ENCODE assay signal across 8 cellular contexts in genomic region chr14:90697577-90698206, GRCh38.
DNase-seq lines count a peak whose midpoint lies in the region; ATAC-seq and TF ChIP-seq lines count a peak whose summit lies in the region.

No MANE protein-coding gene starts in this region.

- ATAC-seq in GM21423 (IDR thresholded peaks at IDR 0.05; ENCODE audit: unreplicated experiment) = peak; percentile 69
- peak; percentile 90 for ATAC-seq in activated T-helper 17 cell treated with anti-CD3 and anti-CD28 coated beads, Interleukin-2, amount 50 U/mL, for 72 hours (replicated peaks)

- CTCF ChIA-PET in RWPE1 (lab: Yijun Ruan, JAX) = interaction anchor here (0.7 to 2.9 kb wide), 15 partner anchors 10 to 409 kb away, joined by 3 to 17 read pairs (median 4); no protein-coding TSS in a partner anchor

- DNase-seq in COLO668 (lab: John Stamatoyannopoulos, UW; ENCODE audit: unreplicated experiment) (peak; percentile 83), LoVo (ENCODE audit: low spot score) (peak; percentile 54), RWPE1 (ENCODE audit: low spot score) (peak; percentile 88), foreskin fibroblast (peak; percentile 73 to 92)

- peak overlapping the region in 3 of 5 donors; percentile 17 to 46 (median 45) for H3K9ac ChIP-seq in subcutaneous abdominal adipose tissue (ENCODE audit: low read length in 5 of 5)

- H3K4me3 ChIP-seq in foreskin fibroblast (ENCODE audit: low read depth in 1 of 2, low read length in 2 of 2) (no peak overlapping the region), neutrophil (ENCODE audit: low read depth in 1 of 2, low read length in 1 of 2) (no peak overlapping the region), subcutaneous abdominal adipose tissue (ENCODE audit: low read depth in 1 of 5, low read length in 5 of 5) (no peak overlapping the region)

- no peaks in the 10 kb centered on the region for H3K27me3 Mint-ChIP-seq in activated T-helper 17 cell treated with anti-CD3 and anti-CD28 coated beads, Interleukin-2, amount 50 U/mL, for 72 hours

- H3K9me3 ChIP-seq in neutrophil (no peaks in the 10 kb centered on the region), subcutaneous abdominal adipose tissue (ENCODE audit: control insufficient read depth in 5 of 5, low read length in 5 of 5) (no peaks in the 10 kb centered on the region)

- peak; percentile 95 for TF ChIP-seq CTCF in RWPE1 (conservative IDR thresholded peaks at IDR 0.05; ENCODE audit: low read depth)
- peak; percentile 95 for TF ChIP-seq CTCF in foreskin fibroblast (IDR thresholded peaks at IDR 0.05; ENCODE audit: low read depth, low read length)
- peak; percentile 94 for TF ChIP-seq CTCF in neutrophil (IDR thresholded peaks at IDR 0.05)

- no peak overlapping the region for H3K4me3 Mint-ChIP-seq in activated T-helper 17 cell treated with anti-CD3 and anti-CD28 coated beads, Interleukin-2, amount 50 U/mL, for 72 hours

- no peaks in the 10 kb centered on the region for H3K9me3 Mint-ChIP-seq in activated T-helper 17 cell treated with anti-CD3 and anti-CD28 coated beads, Interleukin-2, amount 50 U/mL, for 72 hours

- H3K27ac Mint-ChIP-seq in activated T-helper 17 cell treated with anti-CD3 and anti-CD28 coated beads, Interleukin-2, amount 50 U/mL, for 72 hours = no peak overlapping the region

- POLR2A ChIA-PET in RWPE1 (lab: Yijun Ruan, JAX; ENCODE audit: low non-redundant PET) = interaction anchor here (1.0 kb wide), 1 partner anchor 300 kb away, joined by 3 read pairs; no protein-coding TSS in a partner anchor

- no peaks in the 10 kb centered on the region for H3K36me3 ChIP-seq in neutrophil
- peaks cover 0 to 2% (median 0%) of the 10 kb centered on the region in 5 donors for H3K36me3 ChIP-seq in subcutaneous abdominal adipose tissue (ENCODE audit: control insufficient read depth in 5 of 5, insufficient read depth in 5 of 5, low read length in 5 of 5)

- H3K4me1 Mint-ChIP-seq in activated T-helper 17 cell treated with anti-CD3 and anti-CD28 coated beads, Interleukin-2, amount 50 U/mL, for 72 hours = no peaks in the 10 kb centered on the region

- H3K27ac ChIP-seq in RWPE1 (no peak overlapping the region), neutrophil (peak overlapping the region; percentile 84), subcutaneous abdominal adipose tissue (ENCODE audit: low read depth, low read length) (peak overlapping the region; percentile 65)

- H3K4me1 ChIP-seq in neutrophil (ENCODE audit: control insufficient read depth in 1 of 2, insufficient read depth in 1 of 2, low read depth in 1 of 2, low read length in 1 of 2) (peaks cover 66 to 68% of the 10 kb centered on the region in 2 experiments), subcutaneous abdominal adipose tissue (ENCODE audit: control insufficient read depth in 5 of 5, insufficient read depth in 5 of 5, low read length in 5 of 5) (peaks cover 9 to 30% (median 21%) of the 10 kb centered on the region in 5 donors)

- H3K36me3 Mint-ChIP-seq in activated T-helper 17 cell treated with anti-CD3 and anti-CD28 coated beads, Interleukin-2, amount 50 U/mL, for 72 hours (ENCODE audit: low read depth) = no peaks in the 10 kb centered on the region

- H3K27me3 ChIP-seq in neutrophil = no peaks in the 10 kb centered on the region
- H3K27me3 ChIP-seq in subcutaneous abdominal adipose tissue (ENCODE audit: control insufficient read depth in 5 of 5, insufficient read depth in 4 of 5, low read length in 5 of 5) = no peaks in the 10 kb centered on the region
